16 cellular contexts compared by ENCODE assay signal in the genomic region with DNA sequence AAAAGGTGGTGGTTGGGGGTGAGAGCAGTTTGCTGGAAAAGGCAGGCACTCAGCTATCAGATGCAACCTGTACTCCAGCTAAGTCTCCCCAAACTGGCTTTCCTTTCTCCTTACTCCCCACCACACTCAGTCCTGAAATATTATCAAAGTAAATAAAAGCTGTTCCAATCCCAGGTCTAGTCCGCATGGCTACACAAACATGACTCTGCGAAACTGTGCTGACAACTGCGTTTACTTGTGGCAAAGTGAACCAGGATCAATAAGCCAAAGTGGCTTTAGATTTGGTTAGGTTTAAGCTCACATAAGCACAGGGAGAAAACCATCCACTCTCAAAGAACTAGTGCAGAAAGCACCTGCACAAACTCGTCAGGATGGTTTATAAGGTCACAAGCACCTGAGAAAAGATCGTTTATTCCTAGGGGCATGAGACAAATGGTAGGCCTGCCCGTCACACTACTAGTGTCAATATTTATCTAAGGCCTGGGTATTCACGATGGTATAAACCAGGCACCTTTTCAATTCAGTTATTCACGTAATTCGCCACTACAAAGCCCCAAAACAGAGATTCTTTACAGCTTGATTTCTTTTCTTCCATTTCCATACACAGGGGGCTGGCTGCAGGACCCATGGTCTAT. TPM values are rescaled to one million over a fixed set of nuclear protein-coding genes. Genes with fewer than 3 reads are reported as not detected.
DNase-seq lines count a peak whose midpoint lies in the region; ATAC-seq, FAIRE-seq and TF ChIP-seq lines count a peak whose summit lies in the region.
"Had no signal": no experiment of that assay in that cellular context is flagged by ENCODE, and none has a peak within 500 bp of the region (broad histone marks: within the 10 kb centered on the region; RNA-seq: fewer than 3 reads in every experiment).

No MANE protein-coding gene starts in this region.

- DNase-seq in NCI-H2196 treated with DMSO at 0.1 percent for 48 hours (lab: John Stamatoyannopoulos, UW; ENCODE audit: unreplicated experiment): peak; percentile 10
- no peak for DNase-seq in NCI-H2196 (lab: John Stamatoyannopoulos, UW; ENCODE audit: unreplicated experiment)
- peak; percentile 82 to 84 for DNase-seq in NCI-H526 (lab: John Stamatoyannopoulos, UW)
- peak; percentile 68 for DNase-seq in HepG2 (ENCODE audit: low spot score)
- DNase-seq in upper lobe of right lung: no peak
- DNase-seq in middle frontal gyrus (ENCODE audit: extremely low spot score, low spot score): no peak
- no peak for DNase-seq in activated effector memory CD4-positive, alpha-beta T cell treated with anti-CD3 and anti-CD28 coated beads, Interleukin-2, amount 50 U/mL, for 16 hours
- no peak for DNase-seq in iPS-NIHi11 (ENCODE audit: low spot score)
- DNase-seq: activated gamma-delta T cell; stimulated activated CD4-positive, alpha-beta T cell treated with anti-CD3 and anti-CD28 coated beads, Interleukin-4, amount 100 ng/mL, for 4 hours had no signal

- TF ChIP-seq CTCF in HepG2 (CRISPR knock-in tag; IDR thresholded peaks at IDR 0.05): no peak
- TF ChIP-seq CTCF in upper lobe of right lung (IDR thresholded peaks at IDR 0.05): no peak

- FAIRE-seq in HepG2 (lab: Jason Lieb, UNC): peak; percentile 74
- FAIRE-seq: D721Med, H54, K562 had no signal

- H3K36me3 ChIP-seq in HepG2 (replicated peaks in 1 of 2; ENCODE audit: control insufficient read depth in 1 of 2, insufficient read depth in 2 of 2, low read length in 2 of 2): no peaks in the 10 kb centered on the region
- no peaks in the 10 kb centered on the region for H3K36me3 ChIP-seq in upper lobe of right lung
- H3K36me3 ChIP-seq: right atrium auricular region had no signal

- H3K4me2 ChIP-seq in HepG2 (ENCODE audit: low read depth, low read length): peak overlapping the region; percentile 79

- CTCF ChIA-PET in HepG2 (lab: Yijun Ruan, JAX; ENCODE audit: low intra/inter-chr PET ratio, low total read pairs): no interaction called here

- intact Hi-C loops in HepG2 (cut with micrococcal nuclease; ENCODE audit: unreplicated experiment): no loop called here
- intact Hi-C loops in upper lobe of right lung (cut with DNase I): no loop called here

- no TSS peak for BruUV-seq in HepG2 (replicated peaks; lab: Mats Ljungman, UMichigan)

- H3K79me2 ChIP-seq in HepG2 (ENCODE audit: insufficient read depth, low read length): peaks cover 87% of the 10 kb centered on the region

- in situ Hi-C loops in HepG2 (cut with HindIII; ENCODE audit: extremely low pct_ligation_motif_present, low pct_unique_long_range_greater_than_20kb): no loop called here

- ATAC-seq in HepG2 (peak; percentile 82), upper lobe of right lung (no peak)
- ATAC-seq: K562; natural killer cell treated with Interleukin-12 subunit alpha and Interleukin-12 subunit beta and Interleukin-15 and Interleukin-18, amount 100 ng/mL, for 72 hours; SK-N-SH treated with all-trans-retinoic acid at 6 μM for 48 hours had no signal

- peak overlapping the region in 1 of 3 experiments; percentile 37; a peak in 1 of 6 replicates for H3K4me3 ChIP-seq in HepG2 (replicated peaks in 1 of 3; ENCODE audit: insufficient read depth in 1 of 3, low read depth in 2 of 3, low read length in 3 of 3)
- H3K4me3 ChIP-seq in upper lobe of right lung: no peak overlapping the region
- H3K4me3 ChIP-seq: K562, right atrium auricular region had no signal

- H3K27me3 ChIP-seq in HepG2 (ENCODE audit: control insufficient read depth in 1 of 2, insufficient read depth in 2 of 2, low read length in 2 of 2) (no peaks in the 10 kb centered on the region), upper lobe of right lung (no peaks in the 10 kb centered on the region)
- H3K27me3 ChIP-seq: right atrium auricular region had no signal

- peak overlapping the region; percentile 56 for H3K9ac ChIP-seq in HepG2 (ENCODE audit: insufficient read depth, low read depth, low read length)

- H3K4me1 ChIP-seq in HepG2 (ENCODE audit: insufficient read depth, low read length): peaks cover 92% of the 10 kb centered on the region
- peaks cover 45% of the 10 kb centered on the region for H3K4me1 ChIP-seq in upper lobe of right lung

- H3K9me3 ChIP-seq in HepG2 (ENCODE audit: low read length): no peaks in the 10 kb centered on the region
- H3K9me3 ChIP-seq in upper lobe of right lung: no peaks in the 10 kb centered on the region
- H3K9me3 ChIP-seq: right atrium auricular region had no signal

- no peaks in the 10 kb centered on the region for H4K20me1 ChIP-seq in HepG2 (ENCODE audit: insufficient read depth, low read length)

- TF ChIP-seq EP300 in HepG2 (IDR thresholded peaks at IDR 0.05; ENCODE audit: low read depth in 2 of 2, low read length in 2 of 2): peak in 1 of 2 experiments; percentile 51; a peak in 1 of 4 replicates
- TF ChIP-seq EP300 in HepG2 (CRISPR knock-in tag; IDR thresholded peaks at IDR 0.05; ENCODE audit: borderline replicate concordance): no peak

- no peak for TF ChIP-seq RAD21 in HepG2 (CRISPR knock-in tag; IDR thresholded peaks at IDR 0.05)

- POLR2A ChIA-PET in HepG2 (lab: Yijun Ruan, JAX): interaction anchor here (0.9 to 7.6 kb wide), 6 partner anchors 9 to 33 kb away, joined by 3 to 115 read pairs (median 4); no protein-coding TSS in a partner anchor

- H3K27ac ChIP-seq in HepG2 (ENCODE audit: extremely low read length, insufficient read depth, low read length) (peak overlapping the region; percentile 99), upper lobe of right lung (peak overlapping the region; percentile 24)

- peak overlapping the region; percentile 16 for H2AFZ ChIP-seq in HepG2 (ENCODE audit: low read length)

- no peak; a peak in 1 of 4 replicates for TF ChIP-seq POLR2A in HepG2 (IDR thresholded peaks at IDR 0.05; ENCODE audit: insufficient read depth in 1 of 2, low read depth in 2 of 2, low read length in 2 of 2)

- WGBS in HepG2 (ENCODE audit: low lambda C conversion rate): 6% methylated on average over 9 of the region's 9 CpGs

TF ChIP-seq in HepG2, 621 proteins besides CTCF, POLR2A, EP300 and RAD21 (continues in another document):
- TF ChIP-seq, protein P1, sequence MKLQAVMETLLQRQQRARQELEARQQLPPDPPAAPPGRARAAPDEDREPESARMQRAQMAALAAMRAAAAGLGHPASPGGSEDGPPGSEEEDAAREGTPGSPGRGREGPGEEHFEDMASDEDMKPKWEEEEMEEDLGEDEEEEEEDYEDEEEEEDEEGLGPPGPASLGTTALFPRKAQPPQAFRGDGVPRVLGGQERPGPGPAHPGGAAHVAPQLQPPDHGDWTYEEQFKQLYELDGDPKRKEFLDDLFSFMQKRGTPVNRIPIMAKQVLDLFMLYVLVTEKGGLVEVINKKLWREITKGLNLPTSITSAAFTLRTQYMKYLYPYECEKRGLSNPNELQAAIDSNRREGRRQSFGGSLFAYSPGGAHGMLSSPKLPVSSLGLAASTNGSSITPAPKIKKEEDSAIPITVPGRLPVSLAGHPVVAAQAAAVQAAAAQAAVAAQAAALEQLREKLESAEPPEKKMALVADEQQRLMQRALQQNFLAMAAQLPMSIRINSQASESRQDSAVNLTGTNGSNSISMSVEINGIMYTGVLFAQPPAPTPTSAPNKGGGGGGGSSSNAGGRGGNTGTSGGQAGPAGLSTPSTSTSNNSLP (IDR thresholded peaks at IDR 0.05; ENCODE audit: low read depth, low read length): peak; percentile 28; the same call in 1 of the 2 replicates
- TF ChIP-seq FIP1L1 (IDR thresholded peaks at IDR 0.05; ENCODE audit: borderline replicate concordance, insufficient read depth, low read depth, low read length): no peak
- TF ChIP-seq AKAP8 (CRISPR knock-in tag; IDR thresholded peaks at IDR 0.05): no peak
- 0 out of 2 replicates have a peak, but pooled peaks have one; percentile 10 for TF ChIP-seq ZNF652 (CRISPR knock-in tag; IDR thresholded peaks at IDR 0.05; ENCODE audit: borderline replicate concordance, low read depth)

RNA-seq across cellular contexts. Expression of a gene that starts 25.3 kb away (rescaled TPM):
- total RNA-seq in HepG2 (2016; rRNA removed; fragmentation: Illumina TruSeq; extraction: Trizol) (16.3 and 24.8 TPM in 2 replicates), upper lobe of right lung (56.2 TPM)
- 24.3 and 29.3 TPM in 2 replicates for total RNA-seq in HepG2 (2016; cell fraction: cytosol; rRNA removed; fragmentation: Illumina TruSeq; extraction: Trizol; ENCODE audit: low read depth)
- total RNA-seq in HepG2 (2016; cell fraction: insoluble cytoplasmic fraction; rRNA removed; fragmentation: Illumina TruSeq; extraction: Trizol): 14.1 and 27.5 TPM in 2 replicates
- total RNA-seq in HepG2 (2016; cell fraction: membrane; rRNA removed; fragmentation: Illumina TruSeq; extraction: Trizol): 13.9 and 14.8 TPM in 2 replicates
- total RNA-seq in HepG2 (2016; cell fraction: nucleus; rRNA removed; fragmentation: Illumina TruSeq; extraction: Trizol): 30.1 and 36.3 TPM in 2 replicates
- 17.8 and 23.5 TPM in 2 replicates for polyA plus RNA-seq in HepG2 (2011; rRNA removed)
- 15.1 TPM in 2 replicates for polyA plus RNA-seq in HepG2 (2011; cell fraction: cytosol; rRNA removed)
- polyA plus RNA-seq in HepG2 (2011; cell fraction: nucleus; rRNA removed): 38.4 and 48.0 TPM in 2 replicates
- 18.0 and 20.2 TPM in 2 replicates for polyA plus RNA-seq in HepG2 (2012)
- 0.89 and 1.1 TPM in 2 replicates for polyA plus RNA-seq in HepG2 (2016; cell fraction: cytosol; fragmentation: Illumina TruSeq; extraction: Trizol; ENCODE audit: low read depth)
- 10.0 and 13.0 TPM in 2 replicates for polyA plus RNA-seq in HepG2 (2016; cell fraction: insoluble cytoplasmic fraction; fragmentation: Illumina TruSeq; extraction: Trizol; ENCODE audit: low read depth)
- 3.6 and 4.4 TPM in 2 replicates for polyA plus RNA-seq in HepG2 (2016; cell fraction: membrane; fragmentation: Illumina TruSeq; extraction: Trizol; ENCODE audit: low read depth)
- 39.1 and 41.4 TPM in 2 replicates for polyA plus RNA-seq in HepG2 (2016; cell fraction: nucleus; fragmentation: Illumina TruSeq; extraction: Trizol; ENCODE audit: insufficient read depth, low read depth)
- 0.94 and 60.0 TPM in 2 replicates for polyA minus RNA-seq in HepG2 (2011; rRNA and poly(A)+ RNA removed; ENCODE audit: low replicate concordance)
- 12.2 and 17.4 TPM in 2 replicates for polyA minus RNA-seq in HepG2 (2011; cell fraction: cytosol; rRNA and poly(A)+ RNA removed)
- polyA minus RNA-seq in HepG2 (2011; cell fraction: nucleus; rRNA and poly(A)+ RNA removed): 26.6 and 27.2 TPM in 2 replicates

Comparison
In these comparisons a context has a peak if more than half of its experiments do, and no peak if none do; other contexts are left out.
1. DNase-seq: peak in NCI-H2196 treated with DMSO at 0.1 percent for 48 hours (single experiment), NCI-H526 (2 of 2) and HepG2 (single experiment); none in NCI-H2196 (single experiment), upper lobe of right lung (single experiment), middle frontal gyrus (single experiment), activated effector memory CD4-positive, alpha-beta T cell treated with anti-CD3 and anti-CD28 coated beads, Interleukin-2, amount 50 U/mL, for 16 hours (single experiment) and iPS-NIHi11 (single experiment).